Comparison of ENCODE assay signal across 1 cellular context in genomic region chr7:123538189-123538714, GRCh38.
A peak's percentile ranks its signal among the peaks of the same experiment; 100 is the strongest.
TF ChIP-seq lines count a peak whose summit lies in the region.

No MANE protein-coding gene starts in this region.

TF ChIP-seq in SK-N-SH, 30 proteins besides CTCF, POLR2A, EP300 and RAD21 (continued from another document):
- TF ChIP-seq ZBTB33 (IDR thresholded peaks at IDR 0.05; ENCODE audit: borderline replicate concordance, low read depth) (peak; percentile 22; the same call in 1 of the 2 replicates), GATA2 (CRISPR knock-in tag; IDR thresholded peaks at IDR 0.05) (no peak), SIN3A (IDR thresholded peaks at IDR 0.05; ENCODE audit: borderline replicate concordance, low read depth, low read length) (peak; percentile 39; the same call in 1 of the 2 replicates), NFIC (IDR thresholded peaks at IDR 0.05; ENCODE audit: borderline replicate concordance) (peak; percentile 67), MXI1 (IDR thresholded peaks at IDR 0.05; ENCODE audit: low read depth, low read length) (no peak), MAX (IDR thresholded peaks at IDR 0.05; ENCODE audit: low read depth) (0 out of 2 replicates have a peak, but pooled peaks have one; percentile 23), FOXM1 (IDR thresholded peaks at IDR 0.05; ENCODE audit: low read depth) (peak; percentile 26; the same call in 1 of the 2 replicates), FOSL2 (IDR thresholded peaks at IDR 0.05; ENCODE audit: borderline replicate concordance, low read depth) (peak; percentile 98), TEAD4 (IDR thresholded peaks at IDR 0.05; ENCODE audit: borderline replicate concordance, insufficient read depth) (0 out of 2 replicates have a peak, but pooled peaks have one; percentile 33), RXRA (IDR thresholded peaks at IDR 0.05; ENCODE audit: borderline replicate concordance, low read depth) (peak; percentile 77; the same call in 1 of the 2 replicates), USF2 (IDR thresholded peaks at IDR 0.05; ENCODE audit: borderline replicate concordance, low read depth, low read length) (no peak), FOXJ3 (CRISPR knock-in tag; IDR thresholded peaks at IDR 0.05) (no peak), TCF12 (IDR thresholded peaks at IDR 0.05) (peak; percentile 71), REST (IDR thresholded peaks at IDR 0.05; ENCODE audit: low read depth, low read length) (no peak), JUND (IDR thresholded peaks at IDR 0.05) (peak; percentile 95), NRF1 (IDR thresholded peaks at IDR 0.05; ENCODE audit: low read depth, low read length) (no peak), RFX5 (IDR thresholded peaks at IDR 0.05; ENCODE audit: low read length) (no peak), ELF1 (IDR thresholded peaks at IDR 0.05) (no peak), POLR2AphosphoS5 (IDR thresholded peaks at IDR 0.05; ENCODE audit: low read depth, low read length) (peak; percentile 66; the same call in 1 of the 2 replicates), SMC3 (IDR thresholded peaks at IDR 0.05; ENCODE audit: low read depth, low read length) (no peak)
- TF ChIP-seq, protein P1, sequence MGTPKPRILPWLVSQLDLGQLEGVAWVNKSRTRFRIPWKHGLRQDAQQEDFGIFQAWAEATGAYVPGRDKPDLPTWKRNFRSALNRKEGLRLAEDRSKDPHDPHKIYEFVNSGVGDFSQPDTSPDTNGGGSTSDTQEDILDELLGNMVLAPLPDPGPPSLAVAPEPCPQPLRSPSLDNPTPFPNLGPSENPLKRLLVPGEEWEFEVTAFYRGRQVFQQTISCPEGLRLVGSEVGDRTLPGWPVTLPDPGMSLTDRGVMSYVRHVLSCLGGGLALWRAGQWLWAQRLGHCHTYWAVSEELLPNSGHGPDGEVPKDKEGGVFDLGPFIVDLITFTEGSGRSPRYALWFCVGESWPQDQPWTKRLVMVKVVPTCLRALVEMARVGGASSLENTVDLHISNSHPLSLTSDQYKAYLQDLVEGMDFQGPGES (IDR thresholded peaks at IDR 0.05; ENCODE audit: low read depth, low read length): no peak
- TF ChIP-seq, protein P2, sequence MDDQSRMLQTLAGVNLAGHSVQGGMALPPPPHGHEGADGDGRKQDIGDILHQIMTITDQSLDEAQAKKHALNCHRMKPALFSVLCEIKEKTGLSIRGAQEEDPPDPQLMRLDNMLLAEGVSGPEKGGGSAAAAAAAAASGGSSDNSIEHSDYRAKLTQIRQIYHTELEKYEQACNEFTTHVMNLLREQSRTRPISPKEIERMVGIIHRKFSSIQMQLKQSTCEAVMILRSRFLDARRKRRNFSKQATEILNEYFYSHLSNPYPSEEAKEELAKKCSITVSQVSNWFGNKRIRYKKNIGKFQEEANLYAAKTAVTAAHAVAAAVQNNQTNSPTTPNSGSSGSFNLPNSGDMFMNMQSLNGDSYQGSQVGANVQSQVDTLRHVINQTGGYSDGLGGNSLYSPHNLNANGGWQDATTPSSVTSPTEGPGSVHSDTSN (IDR thresholded peaks at IDR 0.05): peak; percentile 98
